In the genomic region with DNA sequence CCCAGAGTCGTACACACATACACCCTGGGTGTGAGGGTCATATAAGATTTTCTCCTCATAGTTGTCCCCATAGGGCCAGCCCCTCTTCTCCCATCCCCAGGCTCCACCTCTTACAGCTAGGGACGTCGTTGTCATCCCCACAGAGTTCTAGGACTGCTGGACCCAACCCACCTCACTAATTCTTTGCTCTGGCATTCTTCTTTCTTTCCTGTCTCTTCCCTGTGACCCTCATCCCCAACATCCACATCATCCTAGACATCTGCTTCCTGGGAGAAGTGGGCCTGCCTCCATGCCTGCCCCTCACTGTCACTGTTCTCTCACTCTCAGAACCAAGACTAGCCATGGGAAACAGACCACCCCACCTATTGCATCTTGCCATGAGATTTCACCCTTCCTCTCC, we compare ENCODE assay signal across 8 cellular contexts. TPM values are rescaled to one million over a fixed set of nuclear protein-coding genes. Genes with fewer than 3 reads are reported as not detected.
DNase-seq lines count a peak whose midpoint lies in the region; ATAC-seq and TF ChIP-seq lines count a peak whose summit lies in the region.

No MANE protein-coding gene starts in this region.

- peak overlapping the region; percentile 68 to 100 (median 95) for H3K4me3 ChIP-seq in heart left ventricle
- peak overlapping the region; percentile 89 to 94 (median 94) for H3K4me3 ChIP-seq in breast epithelium
- H3K4me3 ChIP-seq in mononuclear cell (ENCODE audit: low read length): peak overlapping the region; percentile 98
- peak overlapping the region; percentile 80 to 87 for H3K4me3 ChIP-seq in uterus

- peaks cover 16 to 65% (median 53%) of the 10 kb centered on the region in 12 donors for H3K4me1 ChIP-seq in heart left ventricle
- peaks cover 10 to 35% of the 10 kb centered on the region in 2 donors for H3K4me1 ChIP-seq in breast epithelium
- H3K4me1 ChIP-seq in mononuclear cell (ENCODE audit: insufficient read depth, low read length): peaks cover 52% of the 10 kb centered on the region
- peaks cover 0 to 15% of the 10 kb centered on the region in 2 donors for H3K4me1 ChIP-seq in uterus

- H3K9me3 ChIP-seq in heart left ventricle: no peaks in the 10 kb centered on the region
- no peaks in the 10 kb centered on the region for H3K9me3 ChIP-seq in breast epithelium
- H3K9me3 ChIP-seq in mononuclear cell (ENCODE audit: low read depth, low read length): no peaks in the 10 kb centered on the region
- no peaks in the 10 kb centered on the region for H3K9me3 ChIP-seq in uterus

- H3K27ac ChIP-seq in heart left ventricle (peak overlapping the region in 7 of 12 donors; percentile 75 to 92 (median 84)), breast epithelium (peak overlapping the region; percentile 78 to 83), uterus (peak overlapping the region; percentile 65 to 78)

- H3K36me3 ChIP-seq in heart left ventricle (peaks cover 0 to 34% (median 7%) of the 10 kb centered on the region in 9 donors), breast epithelium (no peaks in the 10 kb centered on the region), uterus (no peaks in the 10 kb centered on the region)

- TF ChIP-seq CTCF in heart left ventricle (IDR thresholded peaks at IDR 0.05) (no peak), breast epithelium (IDR thresholded peaks at IDR 0.05) (no peak), uterus (IDR thresholded peaks at IDR 0.05) (no peak)

- DNase-seq in heart left ventricle (no peak), left cardiac atrium (no peak), breast epithelium (ENCODE audit: low spot score in 2 of 2) (no peak), uterus (no peak), iPS-NIHi7 (ENCODE audit: extremely low spot score) (no peak), mucosa of gallbladder (ENCODE audit: low spot score) (no peak), COLO668 (lab: John Stamatoyannopoulos, UW; ENCODE audit: unreplicated experiment) (no peak)

- WGBS in heart left ventricle, 4 donors: 13 to 27% (median 17%) methylated on average over 3 of the region's 3 CpGs

- H3K27me3 ChIP-seq in heart left ventricle (no peaks in the 10 kb centered on the region), breast epithelium (no peaks in the 10 kb centered on the region), mononuclear cell (ENCODE audit: insufficient read depth, low read length) (no peaks in the 10 kb centered on the region), uterus (no peaks in the 10 kb centered on the region)

- intact Hi-C loops in heart left ventricle (cut with DNase I) (loop anchor here in 5 of 10 donors (2.0 to 10.0 kb wide), 4 partner anchors 95 to 348 kb away; a partner anchor contains a TSS), left cardiac atrium (cut with DNase I) (loop anchor here in 1 of 2 donors (5.0 kb wide), 1 partner anchor 93 kb away; no protein-coding TSS in a partner anchor), breast epithelium (cut with DNase I; ENCODE audit: low total_unique reads) (no loop called here), uterus (cut with DNase I; ENCODE audit: low total_unique reads) (no loop called here)

- no peak for TF ChIP-seq POLR2A in heart left ventricle (IDR thresholded peaks at IDR 0.05)
- no peak for TF ChIP-seq POLR2A in breast epithelium (IDR thresholded peaks at IDR 0.05)
- no peak for TF ChIP-seq POLR2A in uterus (IDR thresholded peaks at IDR 0.05)

- ATAC-seq in heart left ventricle: no peak
- ATAC-seq in left cardiac atrium: no peak

RNA-seq across cellular contexts. Expression of a gene that starts 1.1 kb away (rescaled TPM):
- total RNA-seq in heart left ventricle (100 to 1,000 TPM; 116 to 184 (median 141) TPM), left cardiac atrium (100 to 1,000 TPM; 117 to 119 TPM), breast epithelium (10 to 100 TPM; 71.7 to 98.4 (median 75.1) TPM), mononuclear cell (69.6 TPM), uterus (10 to 100 TPM; 11.5 to 91.6 (median 54.5) TPM), mucosa of gallbladder (138 TPM)
- 10 to 100 TPM; 24.6 to 88.2 TPM for polyA plus RNA-seq in heart left ventricle
